Comparison of ENCODE assay signal across 36 cellular contexts in genomic region chr3:55431041-55431440, GRCh38. TPM values are rescaled to one million over a fixed set of nuclear protein-coding genes. Genes with fewer than 3 reads are reported as not detected.
"Had no signal": no experiment of that assay in that cellular context is flagged by ENCODE, and none has a peak within 500 bp of the region (broad histone marks: within the 10 kb centered on the region; RNA-seq: fewer than 3 reads in every experiment).

No MANE protein-coding gene starts in this region.

- H3K4me3 Mint-ChIP-seq: activated CD4-positive, alpha-beta memory T cell treated with anti-CD3 and anti-CD28 coated beads, Interleukin-2, amount 10 ng/mL, durations not matched to agents 7 days and 5 days; activated CD4-positive, alpha-beta T cell treated with anti-CD3 and anti-CD28 coated beads for 36 hours; activated CD4-positive, alpha-beta T cell treated with anti-CD3 and anti-CD28 coated beads, Interleukin-2, amount 10 ng/mL, durations not matched to agents 7 days and 5 days; activated naive CD4-positive, alpha-beta T cell treated with anti-CD3 and anti-CD28 coated beads for 36 hours; activated naive CD8-positive, alpha-beta T cell treated with anti-CD3 and anti-CD28 coated beads for 36 hours; activated T-cell treated with anti-CD3 and anti-CD28 coated beads, Interleukin-2, amount 50 U/mL, for 4 hours; activated T-cell treated with anti-CD3 and anti-CD28 coated beads, Interleukin-2, amount 50 U/mL, for 72 hours; activated T-helper 1 cell treated with anti-CD3 and anti-CD28 coated beads, Interleukin-12 subunit alpha, Interleukin-12 subunit beta, Interleukin-2, Interleukin-4 antibody, amounts not matched to agents 30 ng/mL and 10 ng/mL and 1 ng/mL, durations not matched to agents 14 hours and 24 hours and 36 hours; activated T-helper 17 cell treated with anti-CD3 and anti-CD28 coated beads, Interleukin-2, amount 50 U/mL, for 72 hours; T-helper 1 cell treated with Interleukin-12 subunit alpha and Interleukin-12 subunit beta and Interleukin-4 antibody, amounts not matched to agents 30 μg/mL and 1 μg/mL, for 36 hours; T-helper 2 cell treated with Interferon-gamma antibody and Interleukin-4, amounts not matched to agents 5 μg/mL and 100 μg/mL, for 36 hours; WTC11 had no signal

- H3K27me3 ChIP-seq: body of pancreas, brain microvascular endothelial cell, breast epithelium had no signal

- H3K9me3 Mint-ChIP-seq: activated CD4-positive, alpha-beta memory T cell treated with anti-CD3 and anti-CD28 coated beads, Interleukin-2, amount 10 ng/mL, durations not matched to agents 7 days and 5 days; activated CD4-positive, alpha-beta T cell treated with anti-CD3 and anti-CD28 coated beads, Interleukin-2, amount 10 ng/mL, durations not matched to agents 7 days and 5 days; activated naive CD4-positive, alpha-beta T cell treated with anti-CD3 and anti-CD28 coated beads for 36 hours; activated naive CD8-positive, alpha-beta T cell treated with anti-CD3 and anti-CD28 coated beads for 36 hours; activated T-cell treated with anti-CD3 and anti-CD28 coated beads, Interleukin-2, amount 50 U/mL, for 72 hours; activated T-helper 1 cell treated with anti-CD3 and anti-CD28 coated beads, Interleukin-12 subunit alpha, Interleukin-12 subunit beta, Interleukin-2, Interleukin-4 antibody, amounts not matched to agents 30 ng/mL and 10 ng/mL and 1 ng/mL, durations not matched to agents 14 hours and 24 hours and 36 hours; T-helper 2 cell treated with Interferon-gamma antibody and Interleukin-4, amounts not matched to agents 5 μg/mL and 100 μg/mL, for 36 hours; WTC11 had no signal

- DNase-seq: activated CD4-positive, alpha-beta memory T cell treated with anti-CD3 and anti-CD28 coated beads, Interleukin-2, amount 10 ng/mL, durations not matched to agents 7 days and 5 days; activated CD4-positive, alpha-beta T cell treated with anti-CD3 and anti-CD28 coated beads for 1 hour; activated CD4-positive, alpha-beta T cell treated with anti-CD3 and anti-CD28 coated beads for 36 hours; activated CD4-positive, alpha-beta T cell treated with anti-CD3 and anti-CD28 coated beads for 48 hours; activated CD4-positive, alpha-beta T cell treated with anti-CD3 and anti-CD28 coated beads, Interleukin-2, amount 10 ng/mL, durations not matched to agents 7 days and 5 days; activated CD4-positive, alpha-beta T cell treated with anti-CD3 and anti-CD28 coated beads, Interleukin-2, amount 50 U/mL, for 48 hours; activated CD4-positive, CD25-positive, alpha-beta regulatory T cell; activated CD8-positive, alpha-beta memory T cell treated with anti-CD3 and anti-CD28 coated beads, Interleukin-2, amount 50 U/mL, for 4 hours; activated effector memory CD4-positive, alpha-beta T cell treated with anti-CD3 and anti-CD28 coated beads, Interleukin-2, amount 50 U/mL, for 16 hours; activated gamma-delta T cell treated with Interleukin-2 at 50 U/mL for 16 hours; activated naive CD4-positive, alpha-beta T cell; activated naive CD4-positive, alpha-beta T cell treated with anti-CD3 and anti-CD28 coated beads for 36 hours; activated naive CD4-positive, alpha-beta T cell treated with anti-CD3 and anti-CD28 coated beads, Interleukin-2, amount 50 U/mL, for 16 hours; activated naive CD8-positive, alpha-beta T cell treated with anti-CD3 and anti-CD28 coated beads for 36 hours; activated T-cell treated with anti-CD3 and anti-CD28 coated beads for 4 hours; activated T-cell treated with anti-CD3 and anti-CD28 coated beads, Interleukin-2, amount 50 U/mL, for 1 hour; activated T-cell treated with anti-CD3 and anti-CD28 coated beads, Interleukin-2, amount 50 U/mL, for 4 hours; activated T-cell treated with anti-CD3 and anti-CD28 coated beads, Interleukin-2, amount 50 U/mL, for 72 hours; adrenal gland; amniotic stem cell; aorta; body of pancreas; brain microvascular endothelial cell; central memory CD4-positive, alpha-beta T cell; T-helper 1 cell; T-helper 2 cell; T-helper 9 cell; WERI-Rb-1 had no signal

- H3K36me3 ChIP-seq: adrenal gland, brain microvascular endothelial cell, breast epithelium, WERI-Rb-1 had no signal

- H3K27ac ChIP-seq: adrenal gland, body of pancreas, brain microvascular endothelial cell, breast epithelium, WERI-Rb-1 had no signal

- H3K36me3 Mint-ChIP-seq: activated naive CD4-positive, alpha-beta T cell treated with anti-CD3 and anti-CD28 coated beads, Interleukin-2, amount 50 U/mL, for 72 hours; activated naive CD8-positive, alpha-beta T cell treated with anti-CD3 and anti-CD28 coated beads for 36 hours; WTC11 had no signal

- H3K4me1 ChIP-seq: adrenal gland, body of pancreas, breast epithelium had no signal

- H3K4me1 Mint-ChIP-seq: activated CD4-positive, alpha-beta memory T cell treated with anti-CD3 and anti-CD28 coated beads, Interleukin-2, amount 10 ng/mL, durations not matched to agents 7 days and 5 days; activated CD4-positive, alpha-beta T cell treated with anti-CD3 and anti-CD28 coated beads for 36 hours; activated CD4-positive, alpha-beta T cell treated with anti-CD3 and anti-CD28 coated beads, Interleukin-2, amount 10 ng/mL, durations not matched to agents 7 days and 5 days; activated naive CD8-positive, alpha-beta T cell treated with anti-CD3 and anti-CD28 coated beads for 36 hours; activated T-helper 17 cell treated with anti-CD3 and anti-CD28 coated beads, Interleukin-2, amount 50 U/mL, for 72 hours; WTC11 had no signal

- H3K27me3 Mint-ChIP-seq: activated CD4-positive, alpha-beta memory T cell treated with anti-CD3 and anti-CD28 coated beads, Interleukin-2, amount 10 ng/mL, durations not matched to agents 7 days and 5 days; activated CD4-positive, alpha-beta T cell treated with anti-CD3 and anti-CD28 coated beads, Interleukin-2, amount 10 ng/mL, durations not matched to agents 7 days and 5 days; activated T-helper 17 cell treated with anti-CD3 and anti-CD28 coated beads, Interleukin-2, amount 50 U/mL, for 72 hours had no signal

- H3K9me3 ChIP-seq: adrenal gland, body of pancreas, breast epithelium had no signal

- H3K27ac Mint-ChIP-seq: activated CD4-positive, alpha-beta memory T cell treated with anti-CD3 and anti-CD28 coated beads, Interleukin-2, amount 10 ng/mL, durations not matched to agents 7 days and 5 days; activated CD4-positive, alpha-beta T cell treated with anti-CD3 and anti-CD28 coated beads for 36 hours; activated CD4-positive, alpha-beta T cell treated with anti-CD3 and anti-CD28 coated beads, Interleukin-2, amount 10 ng/mL, durations not matched to agents 7 days and 5 days; activated naive CD4-positive, alpha-beta T cell treated with anti-CD3 and anti-CD28 coated beads for 36 hours; activated naive CD4-positive, alpha-beta T cell treated with anti-CD3 and anti-CD28 coated beads, Interleukin-2, amount 50 U/mL, for 72 hours; activated naive CD8-positive, alpha-beta T cell treated with anti-CD3 and anti-CD28 coated beads for 36 hours; activated T-cell treated with anti-CD3 and anti-CD28 coated beads, Interleukin-2, amount 50 U/mL, for 72 hours; activated T-helper 1 cell treated with anti-CD3 and anti-CD28 coated beads, Interleukin-12 subunit alpha, Interleukin-12 subunit beta, Interleukin-2, Interleukin-4 antibody, amounts not matched to agents 30 ng/mL and 10 ng/mL and 1 ng/mL, durations not matched to agents 14 hours and 24 hours and 36 hours; activated T-helper 17 cell treated with anti-CD3 and anti-CD28 coated beads, Interleukin-2, amount 50 U/mL, for 72 hours; T-helper 1 cell treated with Interleukin-12 subunit alpha and Interleukin-12 subunit beta and Interleukin-4 antibody, amounts not matched to agents 30 μg/mL and 1 μg/mL, for 36 hours; T-helper 2 cell treated with Interferon-gamma antibody and Interleukin-4, amounts not matched to agents 5 μg/mL and 100 μg/mL, for 36 hours; WTC11 had no signal

- H3K4me3 ChIP-seq: adrenal gland, body of pancreas, breast epithelium had no signal

RNA-seq across cellular contexts. Expression of gene WNT5A, which starts 56.1 kb away (rescaled TPM):
- total RNA-seq: activated CD4-positive, alpha-beta memory T cell treated with anti-CD3 and anti-CD28 coated beads, Interleukin-2, amount 10 ng/mL, durations not matched to agents 7 days and 5 days; activated CD4-positive, alpha-beta T cell treated with anti-CD3 and anti-CD28 coated beads for 36 hours; activated CD4-positive, alpha-beta T cell treated with anti-CD3 and anti-CD28 coated beads, Interleukin-2, amount 10 ng/mL, durations not matched to agents 7 days and 5 days; activated CD8-positive, alpha-beta memory T cell treated with anti-CD3 and anti-CD28 coated beads for 36 hours; activated naive CD4-positive, alpha-beta T cell treated with anti-CD3 and anti-CD28 coated beads for 36 hours; activated naive CD4-positive, alpha-beta T cell treated with anti-CD3 and anti-CD28 coated beads, Interleukin-2, amount 50 U/mL, for 72 hours; activated naive CD8-positive, alpha-beta T cell treated with anti-CD3 and anti-CD28 coated beads for 36 hours; activated T-helper 1 cell treated with anti-CD3 and anti-CD28 coated beads, Interleukin-12 subunit alpha, Interleukin-12 subunit beta, Interleukin-2, Interleukin-4 antibody, amounts not matched to agents 30 ng/mL and 10 ng/mL and 1 ng/mL, durations not matched to agents 14 hours and 24 hours and 36 hours; activated T-helper 17 cell treated with anti-CD3 and anti-CD28 coated beads, Interleukin-2, amount 50 U/mL, for 72 hours had no signal
